Comparison of ENCODE assay signal across 21 cellular contexts in genomic region chr21:27260728-27261127, GRCh38.
DNase-seq lines count a peak whose midpoint lies in the region; ATAC-seq, FAIRE-seq and TF ChIP-seq lines count a peak whose summit lies in the region.
"Had no signal": no experiment of that assay in that cellular context is flagged by ENCODE, and none has a peak within 500 bp of the region (broad histone marks: within the 10 kb centered on the region; RNA-seq: fewer than 3 reads in every experiment).

No MANE protein-coding gene starts in this region.

- H3K27ac ChIP-seq in HEK293 (ENCODE audit: extremely low read depth, low read depth, low read length) (no peak overlapping the region), smooth muscle cell (ENCODE audit: low read depth) (peak overlapping the region; percentile 53)
- H3K27ac ChIP-seq: 22Rv1; BLaER1 treated with 17β-estradiol and CSF1 and Interleukin-3, amounts not matched to agents 10 nM and 100 nM; C4-2B had no signal

- ATAC-seq in SK-N-SH treated with all-trans-retinoic acid at 6 μM for 48 hours: no peak
- ATAC-seq: CD8-positive, alpha-beta T cell; GM12878 had no signal

- H3K9me3 ChIP-seq in HEK293 (ENCODE audit: control insufficient read depth, insufficient read depth, low read depth, low read length) (no peaks in the 10 kb centered on the region), smooth muscle cell (replicated peaks; ENCODE audit: low read depth) (no peaks in the 10 kb centered on the region)
- H3K9me3 ChIP-seq: BLaER1 treated with 17β-estradiol and CSF1 and Interleukin-3, amounts not matched to agents 10 nM and 100 nM; Caco-2 had no signal

- H3K4me3 ChIP-seq in HEK293 (ENCODE audit: low read depth, low read length) (no peak overlapping the region), smooth muscle cell (no peak overlapping the region)
- H3K4me3 ChIP-seq: BLaER1 treated with 17β-estradiol and CSF1 and Interleukin-3, amounts not matched to agents 10 nM and 100 nM; GM12878 had no signal

- FAIRE-seq in A204.1 (lab: Jason Lieb, UNC) (peak; percentile 25), endometrium (lab: Jason Lieb, UNC) (peak; percentile 60)
- FAIRE-seq: D721Med, GM12878, GM12892, GM18507 had no signal

- DNase-seq in smooth muscle cell (lab: John Stamatoyannopoulos, UW; ENCODE audit: unreplicated experiment): no peak
- no peak for DNase-seq in NOMO-1 treated with dmso at 0.1 percent for 144 hours (lab: John Stamatoyannopoulos, UW; ENCODE audit: unreplicated experiment)
- DNase-seq in NCI-H1105 (lab: John Stamatoyannopoulos, UW): no peak
- DNase-seq: AML-193; Caco-2; Calu3; CD4-positive, alpha-beta T cell; CD8-positive, alpha-beta T cell; DMS79 treated with DMSO at 0.1 percent for 48 hours; GDM1 had no signal

- WGBS in smooth muscle cell (ENCODE audit: low lambda C conversion rate): 86% methylated on average over 2 of the region's 2 CpGs

- no peaks in the 10 kb centered on the region for H4K20me1 ChIP-seq in smooth muscle cell (ENCODE audit: low read depth)
- H4K20me1 ChIP-seq: BLaER1 treated with 17β-estradiol and CSF1 and Interleukin-3, amounts not matched to agents 10 nM and 100 nM had no signal

- no peaks in the 10 kb centered on the region for H3K27me3 ChIP-seq in smooth muscle cell (ENCODE audit: low read depth)
- H3K27me3 ChIP-seq: BLaER1 treated with 17β-estradiol and CSF1 and Interleukin-3, amounts not matched to agents 10 nM and 100 nM had no signal

- CTCF ChIA-PET in HEK293 (lab: Yijun Ruan, JAX): interaction anchor here (1.3 kb wide), 1 partner anchor 9 kb away, joined by 5 read pairs; no protein-coding TSS in a partner anchor

- H3K4me1 ChIP-seq in HEK293 (ENCODE audit: control insufficient read depth, insufficient read depth, low read length) (no peaks in the 10 kb centered on the region), smooth muscle cell (ENCODE audit: low read depth) (peaks cover 11% of the 10 kb centered on the region)
- H3K4me1 ChIP-seq: BLaER1 treated with 17β-estradiol and CSF1 and Interleukin-3, amounts not matched to agents 10 nM and 100 nM; Caco-2 had no signal

- H2AFZ ChIP-seq in smooth muscle cell (ENCODE audit: low read depth): no peak overlapping the region

- no peaks in the 10 kb centered on the region for H3F3A ChIP-seq in smooth muscle cell (ENCODE audit: low read depth)

- H3K36me3 ChIP-seq in HEK293 (ENCODE audit: control insufficient read depth in 2 of 2, insufficient read depth in 1 of 2, low read length in 2 of 2): no peaks in the 10 kb centered on the region
- H3K36me3 ChIP-seq in smooth muscle cell (ENCODE audit: low read depth): no peaks in the 10 kb centered on the region
- H3K36me3 ChIP-seq: BLaER1 treated with 17β-estradiol and CSF1 and Interleukin-3, amounts not matched to agents 10 nM and 100 nM had no signal

- POLR2A ChIA-PET in HEK293 (lab: Yijun Ruan, JAX): no interaction called here

- H3K4me2 ChIP-seq in smooth muscle cell: peak overlapping the region; percentile 75
- H3K4me2 ChIP-seq: BLaER1 treated with 17β-estradiol and CSF1 and Interleukin-3, amounts not matched to agents 10 nM and 100 nM had no signal

- H3K79me2 ChIP-seq in smooth muscle cell (ENCODE audit: low read depth): no peaks in the 10 kb centered on the region

- peak overlapping the region; percentile 27 for H3K9ac ChIP-seq in smooth muscle cell (ENCODE audit: low read depth)
- H3K9ac ChIP-seq: BLaER1 treated with 17β-estradiol and CSF1 and Interleukin-3, amounts not matched to agents 10 nM and 100 nM had no signal

- no peak for TF ChIP-seq CTCF in HEK293 (tag by site-specific recombination; IDR thresholded peaks at IDR 0.05)
- TF ChIP-seq CTCF in smooth muscle cell (IDR thresholded peaks at IDR 0.05; ENCODE audit: borderline replicate concordance, insufficient read depth, poor library complexity, severe bottlenecking): no peak

TF ChIP-seq in HEK293, 187 proteins besides CTCF, POLR2A, EP300 and RAD21 (continues in another document):
- TF ChIP-seq ZNF140 (tag by site-specific recombination; IDR thresholded peaks at IDR 0.05) (peak; percentile 89; the same call in 1 of the 2 replicates), ZNF394 (tag by site-specific recombination; IDR thresholded peaks at IDR 0.05; ENCODE audit: borderline replicate concordance) (peak; percentile 93), ZNF292 (tag by site-specific recombination; IDR thresholded peaks at IDR 0.05; ENCODE audit: borderline replicate concordance, low read depth) (peak; percentile 78; the same call in 1 of the 2 replicates), ZNF768 (tag by site-specific recombination; IDR thresholded peaks at IDR 0.05) (no peak), PRDM6 (tag by site-specific recombination; IDR thresholded peaks at IDR 0.05) (no peak), ZNF324 (tag by site-specific recombination; IDR thresholded peaks at IDR 0.05) (no peak)

TF ChIP-seq in SK-N-SH treated with all-trans-retinoic acid at 6 μM for 48 hours, 23 proteins besides CTCF, POLR2A, EP300 and RAD21:
- TF ChIP-seq RARB (CRISPR knock-in tag; IDR thresholded peaks at IDR 0.05) (no peak), BACH2 (CRISPR knock-in tag; IDR thresholded peaks at IDR 0.05; ENCODE audit: borderline replicate concordance) (no peak), SNAI2 (CRISPR knock-in tag; IDR thresholded peaks at IDR 0.05) (no peak), GLIS3 (CRISPR knock-in tag; IDR thresholded peaks at IDR 0.05) (no peak), PATZ1 (CRISPR knock-in tag; IDR thresholded peaks at IDR 0.05; ENCODE audit: borderline replicate concordance) (no peak), ZC3H10 (CRISPR knock-in tag; IDR thresholded peaks at IDR 0.05) (no peak), CSDC2 (CRISPR knock-in tag; IDR thresholded peaks at IDR 0.05) (no peak), ESRRG (CRISPR knock-in tag; IDR thresholded peaks at IDR 0.05) (no peak), CREB5 (CRISPR knock-in tag; IDR thresholded peaks at IDR 0.05; ENCODE audit: low read depth) (no peak), OSR1 (CRISPR knock-in tag; IDR thresholded peaks at IDR 0.05) (no peak), ZNF565 (CRISPR knock-in tag; conservative IDR thresholded peaks at IDR 0.05; ENCODE audit: low read depth) (no peak), CSRNP3 (CRISPR knock-in tag; IDR thresholded peaks at IDR 0.05) (no peak), ZNF8 (CRISPR knock-in tag; IDR thresholded peaks at IDR 0.05) (no peak), ISL1 (CRISPR knock-in tag; IDR thresholded peaks at IDR 0.05) (no peak)
- TF ChIP-seq, protein P1, sequence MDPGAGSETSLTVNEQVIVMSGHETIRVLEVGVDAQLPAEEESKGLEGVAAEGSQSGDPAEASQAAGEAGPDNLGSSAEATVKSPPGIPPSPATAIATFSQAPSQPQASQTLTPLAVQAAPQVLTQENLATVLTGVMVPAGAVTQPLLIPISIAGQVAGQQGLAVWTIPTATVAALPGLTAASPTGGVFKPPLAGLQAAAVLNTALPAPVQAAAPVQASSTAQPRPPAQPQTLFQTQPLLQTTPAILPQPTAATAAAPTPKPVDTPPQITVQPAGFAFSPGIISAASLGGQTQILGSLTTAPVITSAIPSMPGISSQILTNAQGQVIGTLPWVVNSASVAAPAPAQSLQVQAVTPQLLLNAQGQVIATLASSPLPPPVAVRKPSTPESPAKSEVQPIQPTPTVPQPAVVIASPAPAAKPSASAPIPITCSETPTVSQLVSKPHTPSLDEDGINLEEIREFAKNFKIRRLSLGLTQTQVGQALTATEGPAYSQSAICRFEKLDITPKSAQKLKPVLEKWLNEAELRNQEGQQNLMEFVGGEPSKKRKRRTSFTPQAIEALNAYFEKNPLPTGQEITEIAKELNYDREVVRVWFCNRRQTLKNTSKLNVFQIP (CRISPR knock-in tag; IDR thresholded peaks at IDR 0.05; ENCODE audit: borderline replicate concordance, low read depth): no peak
TF ChIP-seq in SK-N-SH treated with all-trans-retinoic acid at 6 μM for 48 hours: peak in this region for 0.
